ENCODE assay signal across 24 cellular contexts in the genomic region with DNA sequence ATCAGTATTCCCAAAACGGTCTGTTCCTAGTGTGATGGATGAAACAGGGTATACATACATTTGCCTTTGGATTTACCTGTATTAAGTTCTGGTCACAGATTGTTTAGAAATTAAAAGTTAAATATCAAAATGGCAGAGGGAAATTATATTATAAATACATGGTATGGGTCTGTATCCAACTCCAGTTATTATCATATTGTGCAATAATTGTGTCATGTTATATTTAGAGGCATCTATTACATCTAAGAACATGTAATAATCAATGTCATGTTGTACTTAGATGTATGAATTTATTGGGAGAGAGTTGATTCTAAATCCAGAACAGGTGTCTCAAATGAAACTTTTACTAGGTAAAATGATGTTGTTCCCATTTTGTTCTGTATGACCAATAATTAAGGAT.
"Had no signal": no experiment of that assay in that cellular context is flagged by ENCODE, and none has a peak within 500 bp of the region (broad histone marks: within the 10 kb centered on the region; RNA-seq: fewer than 3 reads in every experiment).

No MANE protein-coding gene starts in this region.

- H3K4me1 ChIP-seq: colonic mucosa, gastrocnemius medialis, heart right ventricle, left lung, lower lobe of right lung had no signal

- DNase-seq: colonic mucosa; cortex of kidney; effector CD8-positive, alpha-beta T cell; effector memory CD8-positive, alpha-beta T cell; endodermal cell; erythroblast; esophagus squamous epithelium; foreskin fibroblast; foreskin melanocyte; gastrocnemius medialis; glutamatergic neuron; head of caudate nucleus; heart right ventricle; hippocampal formation; left cardiac atrium; left lung; left ventricle myocardium superior; lower lobe of right lung; mesendoderm; midbrain had no signal

- H3K4me3 ChIP-seq: colonic mucosa, esophagus squamous epithelium, gastrocnemius medialis, heart right ventricle, left lung, lower lobe of right lung had no signal

- H3K9me3 ChIP-seq: colonic mucosa, esophagus squamous epithelium, gastrocnemius medialis, heart right ventricle, left lung, lower lobe of right lung had no signal

- FAIRE-seq: endometrium, islet of Langerhans, keratinocyte had no signal

- H3K27me3 ChIP-seq: colonic mucosa, esophagus squamous epithelium, gastrocnemius medialis, heart right ventricle, left lung had no signal

- ATAC-seq: effector memory CD8-positive, alpha-beta T cell; esophagus mucosa; gastrocnemius medialis; heart right ventricle; left cardiac atrium; left lung; left ventricle myocardium superior; lower lobe of right lung had no signal

- H3K36me3 ChIP-seq: colonic mucosa, esophagus squamous epithelium, gastrocnemius medialis, left lung, lower lobe of right lung had no signal

- H3K27ac ChIP-seq: colonic mucosa, esophagus squamous epithelium, gastrocnemius medialis, heart right ventricle, left lung, lower lobe of right lung had no signal
